In genomic region chr10:46014215-46014614, GRCh38 we compare ENCODE assay signal across 17 cellular contexts. TPM values are rescaled to one million over a fixed set of nuclear protein-coding genes. Genes with fewer than 3 reads are reported as not detected.
"Had no signal": no experiment of that assay in that cellular context is flagged by ENCODE, and none has a peak within 500 bp of the region (broad histone marks: within the 10 kb centered on the region; RNA-seq: fewer than 3 reads in every experiment).

No MANE protein-coding gene starts in this region.

- H3K9me3 Mint-ChIP-seq: activated CD4-positive, alpha-beta memory T cell treated with anti-CD3 and anti-CD28 coated beads for 36 hours; activated naive CD8-positive, alpha-beta T cell treated with anti-CD3 and anti-CD28 coated beads, Interleukin-2, amount 10 ng/mL, durations not matched to agents 7 days and 5 days; memory B cell; neural crest cell had no signal

- H3K27me3 ChIP-seq: ascending aorta, heart right ventricle, left lung, pancreas, thyroid gland had no signal

- H3K4me1 Mint-ChIP-seq: neural crest cell had no signal

- H3K4me3 ChIP-seq: ascending aorta, heart right ventricle, left lung, pancreas, thyroid gland had no signal

- H3K27ac ChIP-seq: ascending aorta, heart right ventricle, left lung, pancreas, thyroid gland had no signal

- DNase-seq: activated CD4-positive, alpha-beta memory T cell treated with anti-CD3 and anti-CD28 coated beads for 36 hours; activated CD4-positive, CD25-positive, alpha-beta regulatory T cell treated with anti-CD3 and anti-CD28 coated beads, Interleukin-2, amount 50 U/mL, for 72 hours; activated effector memory CD4-positive, alpha-beta T cell treated with Interleukin-2 at 50 U/mL for 16 hours; activated naive CD8-positive, alpha-beta T cell treated with anti-CD3 and anti-CD28 coated beads, Interleukin-2, amount 10 ng/mL, durations not matched to agents 7 days and 5 days; heart right ventricle; islet precursor cell; left lung; pancreas; stimulated activated CD4-positive, alpha-beta T cell treated with anti-CD3 and anti-CD28 coated beads, Interleukin-15, amount 100 ng/mL, for 24 hours; stimulated activated CD4-positive, alpha-beta T cell treated with anti-CD3 and anti-CD28 coated beads, Interleukin-4, amount 100 ng/mL, for 4 hours; thyroid gland had no signal

- H3K27ac Mint-ChIP-seq: activated naive CD8-positive, alpha-beta T cell treated with anti-CD3 and anti-CD28 coated beads, Interleukin-2, amount 10 ng/mL, durations not matched to agents 7 days and 5 days; memory B cell had no signal

- ATAC-seq: heart right ventricle, left lung, pancreas had no signal

- H3K27me3 Mint-ChIP-seq: activated CD4-positive, alpha-beta memory T cell treated with anti-CD3 and anti-CD28 coated beads for 36 hours; activated naive CD8-positive, alpha-beta T cell treated with anti-CD3 and anti-CD28 coated beads, Interleukin-2, amount 10 ng/mL, durations not matched to agents 7 days and 5 days; memory B cell had no signal

- H3K4me3 Mint-ChIP-seq: activated CD4-positive, alpha-beta memory T cell treated with anti-CD3 and anti-CD28 coated beads for 36 hours; activated naive CD8-positive, alpha-beta T cell treated with anti-CD3 and anti-CD28 coated beads, Interleukin-2, amount 10 ng/mL, durations not matched to agents 7 days and 5 days; memory B cell; neural crest cell had no signal

RNA-seq across cellular contexts. Expression of gene MSMB, which starts 31.9 kb away (rescaled TPM):
- total RNA-seq: activated CD4-positive, alpha-beta memory T cell treated with anti-CD3 and anti-CD28 coated beads for 36 hours; activated naive CD8-positive, alpha-beta T cell treated with anti-CD3 and anti-CD28 coated beads, Interleukin-2, amount 10 ng/mL, durations not matched to agents 7 days and 5 days; ascending aorta; endothelial cell of umbilical vein; frontal cortex; heart right ventricle; neural crest cell; pancreas; skeletal muscle tissue; thyroid gland had no signal
- polyA plus RNA-seq: endothelial cell of umbilical vein, heart right ventricle had no signal
